8 cellular contexts compared by ENCODE assay signal in genomic region chr6:165889636-165890403, GRCh38.
DNase-seq lines count a peak whose midpoint lies in the region; ATAC-seq and TF ChIP-seq lines count a peak whose summit lies in the region.

No MANE protein-coding gene starts in this region.

- TF ChIP-seq CTCF in choroid plexus epithelial cell (conservative IDR thresholded peaks at IDR 0.05; ENCODE audit: low read depth, low read length) = peak; percentile 90

- CTCF ChIA-PET in activated naive CD4-positive, alpha-beta T cell treated with anti-CD3 and anti-CD28 coated beads, Interleukin-2, amount 10 ng/mL, durations not matched to agents 7 days and 5 days (lab: Charles Lee) = interaction anchor here (1.2 to 2.6 kb wide), 6 partner anchors 11 to 216 kb away, joined by 3 to 12 read pairs (median 4); no protein-coding TSS in a partner anchor

- H3K36me3 Mint-ChIP-seq in activated naive CD4-positive, alpha-beta T cell treated with anti-CD3 and anti-CD28 coated beads, Interleukin-2, amount 10 ng/mL, durations not matched to agents 7 days and 5 days = no peaks in the 10 kb centered on the region

- H3K4me1 Mint-ChIP-seq in activated naive CD4-positive, alpha-beta T cell treated with anti-CD3 and anti-CD28 coated beads, Interleukin-2, amount 10 ng/mL, durations not matched to agents 7 days and 5 days = peaks cover 4% of the 10 kb centered on the region

- H3K27me3 Mint-ChIP-seq in activated naive CD4-positive, alpha-beta T cell treated with anti-CD3 and anti-CD28 coated beads, Interleukin-2, amount 10 ng/mL, durations not matched to agents 7 days and 5 days = peaks cover 3% of the 10 kb centered on the region

- peak; percentile 20 for DNase-seq in EH (ENCODE audit: low read depth)
- peak; percentile 34 for DNase-seq in HuH-7 (ENCODE audit: low spot score)
- peak; percentile 77 for DNase-seq in choroid plexus epithelial cell (ENCODE audit: low read depth)
- peak; percentile 75 for DNase-seq in myocyte (ENCODE audit: low read depth)
- no peak for DNase-seq in NOMO-1 (lab: John Stamatoyannopoulos, UW; ENCODE audit: unreplicated experiment in 2 of 2)
- no peak for DNase-seq in activated naive CD4-positive, alpha-beta T cell treated with anti-CD3 and anti-CD28 coated beads, Interleukin-2, amount 10 ng/mL, durations not matched to agents 7 days and 5 days
- no peak for DNase-seq in OCI-M1 (lab: John Stamatoyannopoulos, UW)

- no peak overlapping the region for H3K4me3 ChIP-seq in choroid plexus epithelial cell (ENCODE audit: low read depth, low read length)

- H3K9me3 Mint-ChIP-seq in activated naive CD4-positive, alpha-beta T cell treated with anti-CD3 and anti-CD28 coated beads, Interleukin-2, amount 10 ng/mL, durations not matched to agents 7 days and 5 days = no peaks in the 10 kb centered on the region

- H3K4me3 Mint-ChIP-seq in activated naive CD4-positive, alpha-beta T cell treated with anti-CD3 and anti-CD28 coated beads, Interleukin-2, amount 10 ng/mL, durations not matched to agents 7 days and 5 days = no peak overlapping the region

- no peak overlapping the region for H3K27ac Mint-ChIP-seq in activated naive CD4-positive, alpha-beta T cell treated with anti-CD3 and anti-CD28 coated beads, Interleukin-2, amount 10 ng/mL, durations not matched to agents 7 days and 5 days

- ATAC-seq in HG03521 (IDR thresholded peaks at IDR 0.05; ENCODE audit: unreplicated experiment) = no peak

Comparison
In these comparisons a context has a peak if more than half of its experiments do, and no peak if none do; other contexts are left out.
1. DNase-seq: peak in EH (single experiment), HuH-7 (single experiment), choroid plexus epithelial cell (single experiment) and myocyte (single experiment); none in NOMO-1 (0 of 2), activated naive CD4-positive, alpha-beta T cell treated with anti-CD3 and anti-CD28 coated beads, Interleukin-2, amount 10 ng/mL, durations not matched to agents 7 days and 5 days (single experiment) and OCI-M1 (single experiment).